In the genomic region with DNA sequence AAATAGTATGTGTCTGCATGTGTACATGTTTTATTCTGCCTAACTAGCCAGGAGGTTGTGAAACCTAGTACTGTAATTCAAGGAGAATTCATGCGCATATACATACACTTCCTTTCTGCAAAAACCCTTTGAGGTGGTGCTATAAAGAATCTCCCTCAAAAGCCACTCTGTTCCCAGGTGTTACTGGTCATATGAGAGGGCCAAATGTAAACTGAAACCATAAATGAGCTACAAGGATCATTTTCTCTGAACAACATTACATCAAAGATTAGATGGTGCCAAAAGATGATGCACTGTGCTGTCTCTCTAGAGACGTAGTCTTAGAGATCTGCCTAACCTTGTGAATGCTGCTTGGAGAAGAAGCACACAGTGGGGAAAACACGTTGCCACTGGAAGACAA, we compare ENCODE assay signal across 1 cellular context.
TF ChIP-seq lines count a peak whose summit lies in the region.

No MANE protein-coding gene starts in this region.

TF ChIP-seq in WTC11, 78 proteins besides CTCF, POLR2A, EP300 and RAD21 (continued from another document):
- TF ChIP-seq, protein P1, sequence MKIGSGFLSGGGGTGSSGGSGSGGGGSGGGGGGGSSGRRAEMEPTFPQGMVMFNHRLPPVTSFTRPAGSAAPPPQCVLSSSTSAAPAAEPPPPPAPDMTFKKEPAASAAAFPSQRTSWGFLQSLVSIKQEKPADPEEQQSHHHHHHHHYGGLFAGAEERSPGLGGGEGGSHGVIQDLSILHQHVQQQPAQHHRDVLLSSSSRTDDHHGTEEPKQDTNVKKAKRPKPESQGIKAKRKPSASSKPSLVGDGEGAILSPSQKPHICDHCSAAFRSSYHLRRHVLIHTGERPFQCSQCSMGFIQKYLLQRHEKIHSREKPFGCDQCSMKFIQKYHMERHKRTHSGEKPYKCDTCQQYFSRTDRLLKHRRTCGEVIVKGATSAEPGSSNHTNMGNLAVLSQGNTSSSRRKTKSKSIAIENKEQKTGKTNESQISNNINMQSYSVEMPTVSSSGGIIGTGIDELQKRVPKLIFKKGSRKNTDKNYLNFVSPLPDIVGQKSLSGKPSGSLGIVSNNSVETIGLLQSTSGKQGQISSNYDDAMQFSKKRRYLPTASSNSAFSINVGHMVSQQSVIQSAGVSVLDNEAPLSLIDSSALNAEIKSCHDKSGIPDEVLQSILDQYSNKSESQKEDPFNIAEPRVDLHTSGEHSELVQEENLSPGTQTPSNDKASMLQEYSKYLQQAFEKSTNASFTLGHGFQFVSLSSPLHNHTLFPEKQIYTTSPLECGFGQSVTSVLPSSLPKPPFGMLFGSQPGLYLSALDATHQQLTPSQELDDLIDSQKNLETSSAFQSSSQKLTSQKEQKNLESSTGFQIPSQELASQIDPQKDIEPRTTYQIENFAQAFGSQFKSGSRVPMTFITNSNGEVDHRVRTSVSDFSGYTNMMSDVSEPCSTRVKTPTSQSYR (CRISPR knock-in tag; IDR thresholded peaks at IDR 0.05), result no peak
- TF ChIP-seq, protein P2, sequence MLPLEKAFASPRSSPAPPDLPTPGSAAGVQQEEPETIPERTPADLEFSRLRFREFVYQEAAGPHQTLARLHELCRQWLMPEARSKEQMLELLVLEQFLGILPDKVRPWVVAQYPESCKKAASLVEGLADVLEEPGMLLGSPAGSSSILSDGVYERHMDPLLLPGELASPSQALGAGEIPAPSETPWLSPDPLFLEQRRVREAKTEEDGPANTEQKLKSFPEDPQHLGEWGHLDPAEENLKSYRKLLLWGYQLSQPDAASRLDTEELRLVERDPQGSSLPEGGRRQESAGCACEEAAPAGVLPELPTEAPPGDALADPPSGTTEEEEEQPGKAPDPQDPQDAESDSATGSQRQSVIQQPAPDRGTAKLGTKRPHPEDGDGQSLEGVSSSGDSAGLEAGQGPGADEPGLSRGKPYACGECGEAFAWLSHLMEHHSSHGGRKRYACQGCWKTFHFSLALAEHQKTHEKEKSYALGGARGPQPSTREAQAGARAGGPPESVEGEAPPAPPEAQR (CRISPR knock-in tag; IDR thresholded peaks at IDR 0.05), result no peak
- TF ChIP-seq, protein P3, sequence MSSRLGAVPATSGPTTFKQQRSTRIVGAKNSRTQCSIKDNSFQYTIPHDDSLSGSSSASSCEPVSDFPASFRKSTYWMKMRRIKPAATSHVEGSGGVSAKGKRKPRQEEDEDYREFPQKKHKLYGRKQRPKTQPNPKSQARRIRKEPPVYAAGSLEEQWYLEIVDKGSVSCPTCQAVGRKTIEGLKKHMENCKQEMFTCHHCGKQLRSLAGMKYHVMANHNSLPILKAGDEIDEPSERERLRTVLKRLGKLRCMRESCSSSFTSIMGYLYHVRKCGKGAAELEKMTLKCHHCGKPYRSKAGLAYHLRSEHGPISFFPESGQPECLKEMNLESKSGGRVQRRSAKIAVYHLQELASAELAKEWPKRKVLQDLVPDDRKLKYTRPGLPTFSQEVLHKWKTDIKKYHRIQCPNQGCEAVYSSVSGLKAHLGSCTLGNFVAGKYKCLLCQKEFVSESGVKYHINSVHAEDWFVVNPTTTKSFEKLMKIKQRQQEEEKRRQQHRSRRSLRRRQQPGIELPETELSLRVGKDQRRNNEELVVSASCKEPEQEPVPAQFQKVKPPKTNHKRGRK (CRISPR knock-in tag; IDR thresholded peaks at IDR 0.05; ENCODE audit: borderline replicate concordance), result no peak
- no peak for TF ChIP-seq CBFB (CRISPR knock-in tag; IDR thresholded peaks at IDR 0.05; ENCODE audit: low read depth)
- TF ChIP-seq HMGA2 (CRISPR knock-in tag; IDR thresholded peaks at IDR 0.05), result no peak
- TF ChIP-seq, protein P4, sequence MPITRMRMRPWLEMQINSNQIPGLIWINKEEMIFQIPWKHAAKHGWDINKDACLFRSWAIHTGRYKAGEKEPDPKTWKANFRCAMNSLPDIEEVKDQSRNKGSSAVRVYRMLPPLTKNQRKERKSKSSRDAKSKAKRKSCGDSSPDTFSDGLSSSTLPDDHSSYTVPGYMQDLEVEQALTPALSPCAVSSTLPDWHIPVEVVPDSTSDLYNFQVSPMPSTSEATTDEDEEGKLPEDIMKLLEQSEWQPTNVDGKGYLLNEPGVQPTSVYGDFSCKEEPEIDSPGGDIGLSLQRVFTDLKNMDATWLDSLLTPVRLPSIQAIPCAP (CRISPR knock-in tag; IDR thresholded peaks at IDR 0.05), result no peak
- no peak for TF ChIP-seq ETV6 (CRISPR knock-in tag; IDR thresholded peaks at IDR 0.05)
- TF ChIP-seq TCF7 (CRISPR knock-in tag; IDR thresholded peaks at IDR 0.05; ENCODE audit: low read depth), result no peak
- TF ChIP-seq, protein P5, sequence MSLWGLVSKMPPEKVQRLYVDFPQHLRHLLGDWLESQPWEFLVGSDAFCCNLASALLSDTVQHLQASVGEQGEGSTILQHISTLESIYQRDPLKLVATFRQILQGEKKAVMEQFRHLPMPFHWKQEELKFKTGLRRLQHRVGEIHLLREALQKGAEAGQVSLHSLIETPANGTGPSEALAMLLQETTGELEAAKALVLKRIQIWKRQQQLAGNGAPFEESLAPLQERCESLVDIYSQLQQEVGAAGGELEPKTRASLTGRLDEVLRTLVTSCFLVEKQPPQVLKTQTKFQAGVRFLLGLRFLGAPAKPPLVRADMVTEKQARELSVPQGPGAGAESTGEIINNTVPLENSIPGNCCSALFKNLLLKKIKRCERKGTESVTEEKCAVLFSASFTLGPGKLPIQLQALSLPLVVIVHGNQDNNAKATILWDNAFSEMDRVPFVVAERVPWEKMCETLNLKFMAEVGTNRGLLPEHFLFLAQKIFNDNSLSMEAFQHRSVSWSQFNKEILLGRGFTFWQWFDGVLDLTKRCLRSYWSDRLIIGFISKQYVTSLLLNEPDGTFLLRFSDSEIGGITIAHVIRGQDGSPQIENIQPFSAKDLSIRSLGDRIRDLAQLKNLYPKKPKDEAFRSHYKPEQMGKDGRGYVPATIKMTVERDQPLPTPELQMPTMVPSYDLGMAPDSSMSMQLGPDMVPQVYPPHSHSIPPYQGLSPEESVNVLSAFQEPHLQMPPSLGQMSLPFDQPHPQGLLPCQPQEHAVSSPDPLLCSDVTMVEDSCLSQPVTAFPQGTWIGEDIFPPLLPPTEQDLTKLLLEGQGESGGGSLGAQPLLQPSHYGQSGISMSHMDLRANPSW (CRISPR knock-in tag; conservative IDR thresholded peaks at IDR 0.05; ENCODE audit: low read depth), result no peak
TF ChIP-seq in WTC11: peak in this region for 0.
